ENCODE assay signal across 8 cellular contexts in genomic region chr6:30062471-30063178, GRCh38. TPM values are rescaled to one million over a fixed set of nuclear protein-coding genes. Genes with fewer than 3 reads are reported as not detected.
A peak's percentile ranks its signal among the peaks of the same experiment; 100 is the strongest.
DNase-seq lines count a peak whose midpoint lies in the region; ATAC-seq and TF ChIP-seq lines count a peak whose summit lies in the region.
"Had no signal": no experiment of that assay in that cellular context is flagged by ENCODE, and none has a peak within 500 bp of the region (broad histone marks: within the 10 kb centered on the region; RNA-seq: fewer than 3 reads in every experiment).

No MANE protein-coding gene starts in this region.

- no peaks in the 10 kb centered on the region for H3K79me2 ChIP-seq in H9 (ENCODE audit: insufficient read depth, low read length)
- peaks cover 38% of the 10 kb centered on the region for H3K79me2 ChIP-seq in PC-9 (ENCODE audit: low read depth)

- H2BK5ac ChIP-seq in H9 (ENCODE audit: insufficient read length, low read length) = no peak overlapping the region

- H3K36me3 ChIP-seq in PC-9 (ENCODE audit: low read depth) (no peaks in the 10 kb centered on the region), endodermal cell (ENCODE audit: control insufficient read depth, insufficient read depth, low read length) (peaks cover 12% of the 10 kb centered on the region)

- no peak overlapping the region for H4K8ac ChIP-seq in H9 (replicated peaks; ENCODE audit: insufficient read length, low read depth, low read length)

- CTCF ChIA-PET in PC-9 (lab: Charles Lee) = interaction anchor here (0.7 kb wide), 2 partner anchors 33 to 409 kb away, joined by 3 read pairs; no protein-coding TSS in a partner anchor

- H3K9me2 ChIP-seq in PC-9 (ENCODE audit: insufficient read depth) = no peaks in the 10 kb centered on the region

- peaks cover 8% of the 10 kb centered on the region for H3F3A ChIP-seq in PC-9 (ENCODE audit: insufficient read depth, low read depth)

- H3K27ac ChIP-seq in H9 (ENCODE audit: insufficient read length, low read depth, low read length) (no peak overlapping the region), PC-9 (no peak overlapping the region), endodermal cell (ENCODE audit: low read depth, low read length) (no peak overlapping the region)

- no peaks in the 10 kb centered on the region for H3K27me3 Mint-ChIP-seq in H9 (ENCODE audit: low read depth)
- no peaks in the 10 kb centered on the region for H3K27me3 Mint-ChIP-seq in endodermal cell (ENCODE audit: insufficient read depth)

- H2AFZ ChIP-seq in H9 (ENCODE audit: low read length) = no peak overlapping the region
- no peak overlapping the region for H2AFZ ChIP-seq in PC-9

- H3K4me1 ChIP-seq in H9 (ENCODE audit: insufficient read depth, low read length) (0 out of 2 replicates have a peak, but pooled peaks cover 4% of the 10 kb centered on the region), PC-9 (replicated peaks; ENCODE audit: insufficient read depth) (peaks cover 26% of the 10 kb centered on the region), endodermal cell (ENCODE audit: control insufficient read depth, insufficient read depth, low read length) (peaks cover 2% of the 10 kb centered on the region)

- no peak overlapping the region for H3K56ac ChIP-seq in H9 (ENCODE audit: insufficient read length, low read depth, low read length)

- H3K9me3 ChIP-seq in H9 (ENCODE audit: control insufficient read depth, low read depth, low read length) (no peaks in the 10 kb centered on the region), PC-9 (ENCODE audit: insufficient read depth, low read depth) (no peaks in the 10 kb centered on the region), endodermal cell (ENCODE audit: control insufficient read depth, low read length) (no peaks in the 10 kb centered on the region)

- H3K9me3 Mint-ChIP-seq in H9 (no peaks in the 10 kb centered on the region; a peak in 1 of 5 replicates), endodermal cell (no peaks in the 10 kb centered on the region)

- POLR2A ChIA-PET in PC-9 (lab: Charles Lee; ENCODE audit: unreplicated experiment) = interaction anchor here (0.7 kb wide), 1 partner anchor 141 kb away, joined by 10 read pairs; no protein-coding TSS in a partner anchor

- H2BK120ac ChIP-seq in H9 (ENCODE audit: low read depth, low read length, poor library complexity, severe bottlenecking) = no peak overlapping the region

- no peaks in the 10 kb centered on the region for H4K20me1 ChIP-seq in H9 (ENCODE audit: control insufficient read depth, insufficient read depth, insufficient read length)
- H4K20me1 ChIP-seq in PC-9 (ENCODE audit: insufficient read depth) = no peaks in the 10 kb centered on the region

- H3K23me2 ChIP-seq in H9 (ENCODE audit: insufficient read length, low read depth, low read length, poor library complexity, severe bottlenecking) = peaks cover 26% of the 10 kb centered on the region

- H4K5ac ChIP-seq in H9 (ENCODE audit: insufficient read length, low read depth, low read length) = no peak overlapping the region

- H4K91ac ChIP-seq in H9 (ENCODE audit: insufficient read length, low read depth, low read length) = no peak overlapping the region

- no peak for ATAC-seq in GM21576 (IDR thresholded peaks at IDR 0.05; ENCODE audit: unreplicated experiment)
- ATAC-seq in GM19463 (IDR thresholded peaks at IDR 0.05; ENCODE audit: unreplicated experiment) = no peak

- BruUV-seq in PC-9 (replicated peaks; lab: Mats Ljungman, UMichigan) = no TSS peak

- H3K4me1 Mint-ChIP-seq in H9 (peaks cover 18 to 24% of the 10 kb centered on the region in 2 experiments), endodermal cell (peaks cover 13% of the 10 kb centered on the region)

- no peak overlapping the region for H3K14ac ChIP-seq in H9 (ENCODE audit: insufficient read depth, low read length)

- no CpG with 5 or more reads among the region's 7 CpGs for WGBS in H9 (ENCODE audit: extremely low coverage, insufficient read length, low lambda C conversion rate)
- 98 to 100% methylated on average over 1 to 6 of the region's 7 CpGs for WGBS in endodermal cell (ENCODE audit: insufficient coverage in 1 of 2, insufficient read length in 1 of 2), 2 experiments

- no peak overlapping the region for H2BK15ac ChIP-seq in H9 (ENCODE audit: low read depth, low read length)

- no peak overlapping the region for H3K18ac ChIP-seq in H9 (ENCODE audit: insufficient read length, low read depth, low read length)

- H3K4ac ChIP-seq in H9 (ENCODE audit: low read depth, low read length) = no peak overlapping the region

- no peak overlapping the region for H2BK20ac ChIP-seq in H9 (ENCODE audit: low read depth, low read length, poor library complexity, severe bottlenecking)

- H3K4me2 ChIP-seq in H9 (ENCODE audit: insufficient read depth, insufficient read length, low read length) = peak overlapping the region; percentile 86
- H3K4me2 ChIP-seq in PC-9 = peak overlapping the region; percentile 79

- H3K27ac Mint-ChIP-seq in H9 (no peak overlapping the region), endodermal cell (peak overlapping the region; percentile 98)

- DNase-seq in H9 (no peak), PC-9 (no peak), endodermal cell (no peak), retinal pigment epithelial cell (ENCODE audit: low read depth) (no peak), NCI-H2107 treated with DMSO at 0.1 percent for 48 hours (lab: John Stamatoyannopoulos, UW; ENCODE audit: unreplicated experiment) (no peak)
- DNase-seq: SHP77 treated with DMSO at 0.1 percent for 48 hours had no signal

- intact Hi-C loops in PC-9 (cut with micrococcal nuclease; ENCODE audit: unreplicated experiment) = loop anchor here (5.0 kb wide), 1 partner anchor 265 kb away; the partner anchor contains the start of gene TRIM39

- H3K4me3 ChIP-seq in PC-9 (peak overlapping the region; percentile 95; the same call in 1 of the 2 replicates), endodermal cell (ENCODE audit: low read length) (peak overlapping the region; percentile 98), retinal pigment epithelial cell (ENCODE audit: low read length) (peak overlapping the region; percentile 100)

- H3K23ac ChIP-seq in H9 (ENCODE audit: insufficient read length, low read depth, low read length) = no peak overlapping the region

- peak overlapping the region; percentile 95 to 97; a peak in 4 of 5 replicates for H3K4me3 Mint-ChIP-seq in H9
- peak overlapping the region; percentile 82 for H3K4me3 Mint-ChIP-seq in endodermal cell

- H3K36me3 Mint-ChIP-seq in H9 (ENCODE audit: insufficient read depth in 1 of 3, low read depth in 3 of 3) (peaks cover 1 to 10% (median 10%) of the 10 kb centered on the region in 3 experiments; a peak in 6 of 7 replicates), endodermal cell (ENCODE audit: low read depth) (peaks cover 10% of the 10 kb centered on the region)

- H3K27me3 ChIP-seq in H9 (ENCODE audit: insufficient read depth, low read length) (no peaks in the 10 kb centered on the region), PC-9 (ENCODE audit: insufficient read depth, low read depth) (no peaks in the 10 kb centered on the region), endodermal cell (ENCODE audit: control insufficient read depth, insufficient read depth, low read length, poor library complexity, severe bottlenecking) (no peaks in the 10 kb centered on the region)

- H2AK5ac ChIP-seq in H9 (ENCODE audit: insufficient read length, low read length) = no peak overlapping the region

- TF ChIP-seq CTCF in H9 (conservative IDR thresholded peaks at IDR 0.05) (no peak), PC-9 (conservative IDR thresholded peaks at IDR 0.05) (no peak), endodermal cell (conservative IDR thresholded peaks at IDR 0.05) (no peak), retinal pigment epithelial cell (conservative IDR thresholded peaks at IDR 0.05; ENCODE audit: low read depth, low read length) (no peak)

- H3K9ac ChIP-seq in H9 (ENCODE audit: extremely low read depth, insufficient read length, low read length) = no peak overlapping the region
- no peak overlapping the region for H3K9ac ChIP-seq in endodermal cell (ENCODE audit: extremely low read depth, low read length, poor library complexity, severe bottlenecking)

- H2BK12ac ChIP-seq in H9 (ENCODE audit: insufficient read length, low read depth, low read length) = no peak overlapping the region

- no peak overlapping the region for H3T11ph ChIP-seq in H9 (ENCODE audit: low read length)

- H3K79me1 ChIP-seq in H9 (ENCODE audit: insufficient read depth, low read depth, low read length, poor library complexity, severe bottlenecking) = no peaks in the 10 kb centered on the region

RNA-seq across cellular contexts. Expression of gene POLR1H, which starts 1.6 kb away (rescaled TPM):
- total RNA-seq in H9 (2021) (31.9 and 33.1 TPM in 2 replicates), PC-9 (2021) (33.3 and 37.6 TPM in 2 replicates), endodermal cell (10 to 100 TPM; 23.0 to 27.2 TPM)
- polyA plus RNA-seq in endodermal cell (2013, experiment 1 of 2) = 45.5 TPM
- 40.4 TPM for polyA plus RNA-seq in endodermal cell (2013, experiment 2 of 2)

RNA-seq across cellular contexts. Expression of gene PPP1R11, which starts 4.4 kb away (rescaled TPM):
- total RNA-seq in H9 (2021) (22.7 and 23.8 TPM in 2 replicates), PC-9 (2021) (48.3 and 49.3 TPM in 2 replicates), endodermal cell (10 to 100 TPM; 32.4 to 35.2 TPM)
- polyA plus RNA-seq in endodermal cell (2013, experiment 1 of 2) = 52.7 TPM
- 47.4 TPM for polyA plus RNA-seq in endodermal cell (2013, experiment 2 of 2)

RNA-seq across cellular contexts. Expression of gene RNF39, which starts 12.9 kb away (rescaled TPM):
- total RNA-seq in H9 (2021) (0.26 and 0.39 TPM in 2 replicates), PC-9 (2021) (7.3 and 7.5 TPM in 2 replicates), endodermal cell (under 1 TPM in 1 of 2 donors, not detected in 1; 0.15 TPM)
- not detected for polyA plus RNA-seq in endodermal cell (2013, experiment 1 of 2)
- polyA plus RNA-seq in endodermal cell (2013, experiment 2 of 2) = not detected

RNA-seq across cellular contexts. Expression of gene TRIM31, which starts 50.3 kb away (rescaled TPM):
- total RNA-seq in H9 (2021) (not detected in 2 replicates), PC-9 (2021) (not detected in 2 replicates), endodermal cell (not detected)
- polyA plus RNA-seq in endodermal cell (2013, experiment 1 of 2) = not detected
- polyA plus RNA-seq in endodermal cell (2013, experiment 2 of 2) = not detected
